In the genomic region with DNA sequence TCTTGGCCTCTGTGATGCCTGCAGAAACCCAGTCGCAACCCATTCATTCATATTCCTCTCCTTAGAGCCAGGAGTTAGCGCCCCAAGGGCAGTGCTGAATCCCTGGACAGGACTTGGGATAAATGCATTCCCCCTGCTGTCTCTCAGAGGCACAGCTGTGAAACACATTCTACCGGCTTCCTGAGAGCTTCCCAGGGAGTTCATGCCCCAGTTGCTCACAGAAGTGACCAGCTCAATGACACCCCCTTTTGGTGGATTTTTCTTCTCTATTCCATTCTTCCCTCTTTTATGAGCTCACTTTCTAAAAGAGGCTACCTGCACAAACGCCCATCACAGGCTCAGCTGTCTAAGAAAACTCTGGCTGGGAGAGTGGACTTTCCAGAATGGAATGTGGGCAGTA, we compare ENCODE assay signal across 2 cellular contexts. TPM values are rescaled to one million over a fixed set of nuclear protein-coding genes. Genes with fewer than 3 reads are reported as not detected.
"Had no signal": no experiment of that assay in that cellular context is flagged by ENCODE, and none has a peak within 500 bp of the region (broad histone marks: within the 10 kb centered on the region; RNA-seq: fewer than 3 reads in every experiment).

No MANE protein-coding gene starts in this region.

RNA-seq across cellular contexts. Expression of gene CNTNAP3, which starts 8.0 kb away (rescaled TPM):
- total RNA-seq: naive thymus-derived CD8-positive, alpha-beta T cell; natural killer cell treated with Interleukin-12 subunit alpha and Interleukin-12 subunit beta and Interleukin-15 and Interleukin-18, amount 100 ng/mL, for 72 hours had no signal
- polyA plus RNA-seq: naive thymus-derived CD8-positive, alpha-beta T cell had no signal
